Comparison of ENCODE assay signal across 9 cellular contexts in genomic region chr22:29621761-29622526, GRCh38. TPM values are rescaled to one million over a fixed set of nuclear protein-coding genes. Genes with fewer than 3 reads are reported as not detected.
A peak's percentile ranks its signal among the peaks of the same experiment; 100 is the strongest.
DNase-seq lines count a peak whose midpoint lies in the region; ATAC-seq lines count a peak whose summit lies in the region.
"Had no signal": no experiment of that assay in that cellular context is flagged by ENCODE, and none has a peak within 500 bp of the region (broad histone marks: within the 10 kb centered on the region; RNA-seq: fewer than 3 reads in every experiment).

No MANE protein-coding gene starts in this region.

- H3K4me3 ChIP-seq in H7 (ENCODE audit: insufficient read depth, low read depth, low read length), result no peak overlapping the region

- no peak for ATAC-seq in HG02759 (IDR thresholded peaks at IDR 0.05; ENCODE audit: unreplicated experiment)

- DNase-seq in AG08396 (ENCODE audit: low spot score) (peak; percentile 67), HS-27A (ENCODE audit: low read depth) (peak; percentile 95), amniotic stem cell (lab: John Stamatoyannopoulos, UW) (peak; percentile 92), left kidney (ENCODE audit: low read depth, low spot score) (peak; percentile 47), H7 (no peak), midbrain (lab: John Stamatoyannopoulos, UW) (no peak), islet precursor cell (no peak)
- DNase-seq: occipital lobe had no signal

- no peaks in the 10 kb centered on the region for H3K27me3 ChIP-seq in H7 (ENCODE audit: control insufficient read depth, insufficient read depth, low read length)

- H3K36me3 ChIP-seq in H7 (replicated peaks; ENCODE audit: control insufficient read depth, insufficient read depth, low read length), result no peaks in the 10 kb centered on the region

RNA-seq across cellular contexts. Expression of gene NF2, which starts 18.5 kb away (rescaled TPM):
- total RNA-seq in H7 (2014; rRNA removed; shearing (Covaris generic)), result 52.0 and 56.5 TPM in 2 replicates

RNA-seq across cellular contexts. Expression of gene NIPSNAP1, which starts 41.0 kb away (rescaled TPM):
- 295 and 354 TPM in 2 replicates for total RNA-seq in H7 (2014; rRNA removed; shearing (Covaris generic))

Comparison
In these comparisons a context has a peak if more than half of its experiments do, and no peak if none do; other contexts are left out.
1. DNase-seq: peak in AG08396 (single experiment), HS-27A (single experiment), amniotic stem cell (single experiment) and left kidney (single experiment); none in H7 (single experiment), midbrain (single experiment) and islet precursor cell (single experiment).